8 cellular contexts compared by ENCODE assay signal in the genomic region with DNA sequence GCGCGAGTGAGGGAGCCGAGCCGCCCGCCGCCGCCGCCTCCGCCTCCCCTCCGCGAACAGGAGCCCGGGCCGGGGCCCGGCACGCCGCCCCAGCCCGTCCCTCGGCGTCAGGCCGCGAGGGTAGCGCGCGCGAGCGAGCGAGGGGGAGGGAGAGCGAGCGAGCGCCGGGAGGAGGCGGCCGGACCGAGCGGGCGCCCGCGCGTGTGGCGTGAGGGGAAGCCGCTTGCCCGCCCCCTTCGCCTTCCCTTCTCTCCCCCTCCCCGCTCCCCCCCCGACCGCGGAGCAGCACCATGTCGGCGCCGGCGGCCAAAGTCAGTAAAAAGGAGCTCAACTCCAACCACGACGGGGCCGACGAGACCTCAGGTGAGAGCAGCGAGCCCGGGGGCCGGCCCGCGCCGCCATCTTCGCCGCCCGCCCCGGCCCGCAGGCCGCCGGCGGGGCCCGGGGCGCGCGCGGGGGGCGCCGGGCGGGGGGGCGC. TPM values are rescaled to one million over a fixed set of nuclear protein-coding genes. Genes with fewer than 3 reads are reported as not detected.
DNase-seq lines count a peak whose midpoint lies in the region; ATAC-seq and TF ChIP-seq lines count a peak whose summit lies in the region.

No MANE protein-coding gene starts in this region.

- peak; percentile 58 for DNase-seq in NCI-H1092 (lab: John Stamatoyannopoulos, UW)
- DNase-seq in NCI-H1092 treated with DMSO at 0.1 percent for 48 hours (lab: John Stamatoyannopoulos, UW), result no peak
- peak; percentile 44 to 59 (median 57) for DNase-seq in T-helper 17 cell
- DNase-seq in thyroid gland, result peak; percentile 55 to 60

- H3K36me3 ChIP-seq in ectodermal cell (ENCODE audit: control insufficient read depth, insufficient read depth, low read length), result peaks cover 25% of the 10 kb centered on the region
- peaks cover 39% of the 10 kb centered on the region for H3K36me3 ChIP-seq in mesodermal cell (ENCODE audit: control insufficient read depth, insufficient read depth, low read length)
- peaks cover 25 to 28% of the 10 kb centered on the region in 2 donors for H3K36me3 ChIP-seq in thyroid gland

- H3K27me3 ChIP-seq in ectodermal cell (ENCODE audit: control insufficient read depth, insufficient read depth, low read length, poor library complexity, severe bottlenecking) (no peaks in the 10 kb centered on the region), thyroid gland (no peaks in the 10 kb centered on the region)

- no peak overlapping the region for H3K27ac Mint-ChIP-seq in T-helper 17 cell

- H3K4me1 ChIP-seq in ectodermal cell (ENCODE audit: control insufficient read depth, insufficient read depth, low read length), result peaks cover 28% of the 10 kb centered on the region
- H3K4me1 ChIP-seq in mesodermal cell (ENCODE audit: control insufficient read depth, insufficient read depth, low read length, poor library complexity, severe bottlenecking), result peaks cover 24% of the 10 kb centered on the region
- peaks cover 36 to 44% of the 10 kb centered on the region in 2 donors for H3K4me1 ChIP-seq in thyroid gland

- ATAC-seq in HG03045 (IDR thresholded peaks at IDR 0.05; ENCODE audit: unreplicated experiment), result peak; percentile 15
- peak; percentile 24 for ATAC-seq in T-helper 17 cell
- ATAC-seq in GM21447 (IDR thresholded peaks at IDR 0.05; ENCODE audit: unreplicated experiment), result no peak

- intact Hi-C loops in thyroid gland (cut with DNase I), result loop anchor here (10.0 kb wide), 1 partner anchor 55 kb away; no protein-coding TSS in a partner anchor

- H3K27me3 Mint-ChIP-seq in T-helper 17 cell, result no peaks in the 10 kb centered on the region

- no peak for TF ChIP-seq CTCF in thyroid gland (IDR thresholded peaks at IDR 0.05)

- peak in 1 of 2 donors; percentile 98 for TF ChIP-seq POLR2A in thyroid gland (IDR thresholded peaks at IDR 0.05)

- H3K4me3 ChIP-seq in ectodermal cell (ENCODE audit: insufficient read depth, low read depth, low read length) (peak overlapping the region; percentile 94), mesodermal cell (ENCODE audit: extremely low read depth, insufficient read depth, low read length, poor library complexity, severe bottlenecking) (peak overlapping the region; percentile 55), thyroid gland (replicated peaks in 1 of 3) (peak overlapping the region; percentile 24 to 84 (median 49))

- H3K4me3 Mint-ChIP-seq in T-helper 17 cell, result peak overlapping the region; percentile 87

- H3K27ac ChIP-seq in ectodermal cell (ENCODE audit: insufficient read depth, low read depth, low read length, poor library complexity, severe bottlenecking), result peak overlapping the region; percentile 91
- peak overlapping the region; percentile 91 for H3K27ac ChIP-seq in mesodermal cell (ENCODE audit: low read depth, low read length, severe bottlenecking)
- peak overlapping the region; percentile 73 to 90 (median 84) for H3K27ac ChIP-seq in thyroid gland

- H3K4me1 Mint-ChIP-seq in T-helper 17 cell, result peaks cover 48% of the 10 kb centered on the region

- peaks cover 9% of the 10 kb centered on the region for H3K36me3 Mint-ChIP-seq in T-helper 17 cell (ENCODE audit: low read depth)

- WGBS in ectodermal cell, 2 experiments, result 0% methylated on average over 74 to 78 of the region's 78 CpGs
- 0% methylated on average over 20 to 26 of the region's 78 CpGs for WGBS in mesodermal cell (ENCODE audit: insufficient coverage in 2 of 2), 2 experiments
- WGBS in thyroid gland, 2 donors, result no CpG with 5 or more reads among the region's 78 CpGs

- H3K9me3 ChIP-seq in T-helper 17 cell (ENCODE audit: control insufficient read depth, low read length, poor library complexity, severe bottlenecking) (no peaks in the 10 kb centered on the region), ectodermal cell (ENCODE audit: control insufficient read depth, low read length) (no peaks in the 10 kb centered on the region), mesodermal cell (ENCODE audit: control insufficient read depth, low read length) (no peaks in the 10 kb centered on the region), thyroid gland (no peaks in the 10 kb centered on the region)

RNA-seq across cellular contexts. Expression of a gene that starts 0.3 kb away (rescaled TPM):
- total RNA-seq in T-helper 17 cell (100 to 1,000 TPM; 223 to 231 TPM), thyroid gland (100 to 1,000 TPM; 173 to 217 (median 202) TPM)
- polyA plus RNA-seq in ectodermal cell (2013, experiment 1 of 4), result 1,043 TPM
- 1,040 TPM for polyA plus RNA-seq in ectodermal cell (2013, experiment 2 of 4)
- polyA plus RNA-seq in ectodermal cell (2013, experiment 3 of 4), result 878 TPM
- 915 TPM for polyA plus RNA-seq in ectodermal cell (2013, experiment 4 of 4)
- 543 TPM for polyA plus RNA-seq in mesodermal cell (2013, experiment 1 of 2)
- 637 TPM for polyA plus RNA-seq in mesodermal cell (2013, experiment 2 of 2)

RNA-seq across cellular contexts. Expression of a gene that starts 13.0 kb away (rescaled TPM):
- total RNA-seq in T-helper 17 cell (1 to 10 TPM in 1 of 2 donors, under 1 TPM in 1; 0.96 to 2.0 TPM), thyroid gland (1 to 10 TPM; 4.4 to 7.6 (median 6.4) TPM)
- 16.8 TPM for polyA plus RNA-seq in ectodermal cell (2013, experiment 1 of 4)
- 13.9 TPM for polyA plus RNA-seq in ectodermal cell (2013, experiment 2 of 4)
- polyA plus RNA-seq in ectodermal cell (2013, experiment 3 of 4), result 13.9 TPM
- 13.0 TPM for polyA plus RNA-seq in ectodermal cell (2013, experiment 4 of 4)
- 17.2 TPM for polyA plus RNA-seq in mesodermal cell (2013, experiment 1 of 2)
- 14.0 TPM for polyA plus RNA-seq in mesodermal cell (2013, experiment 2 of 2)

RNA-seq across cellular contexts. Expression of a gene that starts 32.7 kb away (rescaled TPM):
- total RNA-seq in T-helper 17 cell (1 to 10 TPM; 3.7 to 3.8 TPM), thyroid gland (100 to 1,000 TPM in 2 of 4 donors, 10 to 100 TPM in 2; 86.1 to 179 (median 132) TPM)
- 96.4 TPM for polyA plus RNA-seq in ectodermal cell (2013, experiment 1 of 4)
- polyA plus RNA-seq in ectodermal cell (2013, experiment 2 of 4), result 86.5 TPM
- polyA plus RNA-seq in ectodermal cell (2013, experiment 3 of 4), result 81.8 TPM
- 81.1 TPM for polyA plus RNA-seq in ectodermal cell (2013, experiment 4 of 4)
- 48.4 TPM for polyA plus RNA-seq in mesodermal cell (2013, experiment 1 of 2)
- 42.4 TPM for polyA plus RNA-seq in mesodermal cell (2013, experiment 2 of 2)

RNA-seq across cellular contexts. Expression of a gene that starts 34.6 kb away (rescaled TPM):
- total RNA-seq in T-helper 17 cell, result 10 to 100 TPM; 23.5 to 26.9 TPM
- polyA plus RNA-seq in ectodermal cell (2013, experiment 1 of 4), result 42.8 TPM
- polyA plus RNA-seq in ectodermal cell (2013, experiment 2 of 4), result 45.8 TPM
- polyA plus RNA-seq in ectodermal cell (2013, experiment 3 of 4), result 38.0 TPM
- 35.8 TPM for polyA plus RNA-seq in ectodermal cell (2013, experiment 4 of 4)
- 24.9 TPM for polyA plus RNA-seq in mesodermal cell (2013, experiment 1 of 2)
- 20.3 TPM for polyA plus RNA-seq in mesodermal cell (2013, experiment 2 of 2)
- total RNA-seq in thyroid gland, result 10 to 100 TPM; 21.2 to 45.7 (median 33.7) TPM

Comparison
In these comparisons a context has a peak if more than half of its experiments do, and no peak if none do; other contexts are left out.
1. RNA of a gene that starts 32.7 kb away (total RNA-seq): 86.1 to 179 TPM in thyroid gland; 3.7 to 3.8 TPM in T-helper 17 cell; every median in the first group is over 10 times any median in the second.
2. Peak in every context shown above with its lines, with median percentiles within 50 percentile points of each other: H3K27ac ChIP-seq and H3K4me3 ChIP-seq.